ENCODE assay signal across 15 cellular contexts in genomic region chr20:49029203-49029602, GRCh38.
"Had no signal": no experiment of that assay in that cellular context is flagged by ENCODE, and none has a peak within 500 bp of the region (broad histone marks: within the 10 kb centered on the region; RNA-seq: fewer than 3 reads in every experiment).

No MANE protein-coding gene starts in this region.

- H3K27me3 ChIP-seq: foreskin keratinocyte, sigmoid colon, upper lobe of right lung had no signal

- H3K4me3 ChIP-seq: left ventricle myocardium inferior, sigmoid colon, upper lobe of right lung had no signal

- H3K4me1 Mint-ChIP-seq: activated naive CD8-positive, alpha-beta T cell treated with anti-CD3 and anti-CD28 coated beads, Interleukin-2, amount 10 ng/mL, durations not matched to agents 7 days and 5 days; central memory CD8-positive, alpha-beta T cell; endodermal cell had no signal

- H3K27me3 Mint-ChIP-seq: activated naive CD8-positive, alpha-beta T cell treated with anti-CD3 and anti-CD28 coated beads, Interleukin-2, amount 10 ng/mL, durations not matched to agents 7 days and 5 days; central memory CD8-positive, alpha-beta T cell; dendritic cell treated with granulocyte-macrophage colony-stimulating factor and Interleukin-4, amounts not matched to agents 40 ng/mL and 50 ng/mL, for 4 days; natural killer cell treated with Interleukin-12 subunit alpha and Interleukin-12 subunit beta and Interleukin-15 and Interleukin-18, amount 100 ng/mL, for 72 hours had no signal

- H3K4me3 Mint-ChIP-seq: activated naive CD8-positive, alpha-beta T cell treated with anti-CD3 and anti-CD28 coated beads, Interleukin-2, amount 10 ng/mL, durations not matched to agents 7 days and 5 days; central memory CD8-positive, alpha-beta T cell; dendritic cell treated with granulocyte-macrophage colony-stimulating factor and Interleukin-4, amounts not matched to agents 40 ng/mL and 50 ng/mL, for 4 days; endodermal cell; natural killer cell treated with Interleukin-12 subunit alpha and Interleukin-12 subunit beta and Interleukin-15 and Interleukin-18, amount 100 ng/mL, for 72 hours; T-helper 1 cell treated with Interleukin-12 subunit alpha and Interleukin-12 subunit beta and Interleukin-4 antibody, amounts not matched to agents 30 μg/mL and 1 μg/mL, for 36 hours had no signal

- H3K9me3 ChIP-seq: left ventricle myocardium inferior, sigmoid colon, upper lobe of right lung had no signal

- DNase-seq: activated gamma-delta T cell treated with Interleukin-2 at 50 U/mL for 16 hours; activated naive CD8-positive, alpha-beta T cell treated with anti-CD3 and anti-CD28 coated beads, Interleukin-2, amount 10 ng/mL, durations not matched to agents 7 days and 5 days; activated T-cell treated with anti-CD3 and anti-CD28 coated beads, Interleukin-2, amount 50 U/mL, for 48 hours; foreskin keratinocyte; left ventricle myocardium inferior; occipital lobe; sigmoid colon; stimulated activated CD4-positive, alpha-beta T cell treated with anti-CD3 and anti-CD28 coated beads, Interleukin-12 subunit alpha, Interleukin-12 subunit beta, amount 100 ng/mL, for 4 hours; stimulated activated naive CD4-positive, alpha-beta T cell treated with Interleukin-2 at 50 U/mL for 16 hours; upper lobe of right lung had no signal

- H3K27ac ChIP-seq: foreskin keratinocyte, left ventricle myocardium inferior, upper lobe of right lung had no signal

- H3K9me3 Mint-ChIP-seq: activated naive CD8-positive, alpha-beta T cell treated with anti-CD3 and anti-CD28 coated beads, Interleukin-2, amount 10 ng/mL, durations not matched to agents 7 days and 5 days; central memory CD8-positive, alpha-beta T cell; dendritic cell treated with granulocyte-macrophage colony-stimulating factor and Interleukin-4, amounts not matched to agents 40 ng/mL and 50 ng/mL, for 4 days; endodermal cell; natural killer cell treated with Interleukin-12 subunit alpha and Interleukin-12 subunit beta and Interleukin-15 and Interleukin-18, amount 100 ng/mL, for 72 hours; T-helper 1 cell treated with Interleukin-12 subunit alpha and Interleukin-12 subunit beta and Interleukin-4 antibody, amounts not matched to agents 30 μg/mL and 1 μg/mL, for 36 hours had no signal

- H3K4me1 ChIP-seq: foreskin keratinocyte, left ventricle myocardium inferior, sigmoid colon, upper lobe of right lung had no signal

- H3K27ac Mint-ChIP-seq: activated naive CD8-positive, alpha-beta T cell treated with anti-CD3 and anti-CD28 coated beads, Interleukin-2, amount 10 ng/mL, durations not matched to agents 7 days and 5 days; dendritic cell treated with granulocyte-macrophage colony-stimulating factor and Interleukin-4, amounts not matched to agents 40 ng/mL and 50 ng/mL, for 4 days; natural killer cell treated with Interleukin-12 subunit alpha and Interleukin-12 subunit beta and Interleukin-15 and Interleukin-18, amount 100 ng/mL, for 72 hours; T-helper 1 cell treated with Interleukin-12 subunit alpha and Interleukin-12 subunit beta and Interleukin-4 antibody, amounts not matched to agents 30 μg/mL and 1 μg/mL, for 36 hours had no signal

- ATAC-seq: natural killer cell treated with Interleukin-12 subunit alpha and Interleukin-12 subunit beta and Interleukin-15 and Interleukin-18, amount 100 ng/mL, for 72 hours had no signal
